9 cellular contexts compared by ENCODE assay signal in the genomic region with DNA sequence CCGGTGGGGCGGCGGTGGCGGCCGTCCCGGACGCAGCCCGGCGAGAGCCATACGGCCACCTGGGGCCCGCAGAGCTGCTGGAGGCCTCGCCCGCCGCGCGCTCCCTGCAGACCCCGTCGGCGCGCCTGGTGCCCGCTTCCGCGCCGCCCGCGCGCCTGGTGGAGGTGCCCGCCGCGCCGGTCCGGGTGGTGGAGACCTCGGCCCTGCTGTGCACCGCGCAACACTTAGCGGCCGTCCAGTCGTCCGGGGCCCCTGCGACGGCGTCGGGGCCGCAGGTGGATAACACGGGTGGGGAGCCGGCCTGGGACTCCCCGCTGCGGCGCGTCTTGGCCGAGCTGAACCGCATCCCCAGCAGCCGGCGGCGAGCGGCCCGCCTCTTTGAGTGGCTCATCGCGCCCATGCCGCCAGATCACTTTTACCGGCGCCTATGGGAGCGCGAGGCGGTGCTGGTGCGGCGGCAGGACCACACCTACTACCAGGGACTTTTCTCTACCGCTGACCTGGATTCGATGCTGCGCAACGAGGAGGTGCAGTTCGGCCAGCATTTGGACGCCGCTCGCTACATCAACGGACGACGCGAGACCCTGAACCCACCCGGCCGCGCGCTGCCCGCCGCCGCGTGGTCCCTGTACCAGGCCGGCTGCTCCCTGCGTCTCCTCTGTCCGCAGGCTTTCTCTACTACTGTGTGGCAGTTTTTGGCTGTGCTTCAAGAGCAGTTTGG. TPM values are rescaled to one million over a fixed set of nuclear protein-coding genes. Genes with fewer than 3 reads are reported as not detected.
A peak's percentile ranks its signal among the peaks of the same experiment; 100 is the strongest.
DNase-seq lines count a peak whose midpoint lies in the region; ATAC-seq, FAIRE-seq and TF ChIP-seq lines count a peak whose summit lies in the region.
"Had no signal": no experiment of that assay in that cellular context is flagged by ENCODE, and none has a peak within 500 bp of the region (broad histone marks: within the 10 kb centered on the region; RNA-seq: fewer than 3 reads in every experiment).

No MANE protein-coding gene starts in this region.

- POLR2A ChIA-PET in CD4-positive, alpha-beta memory T cell (lab: Charles Lee; ENCODE audit: partially characterized antibody) = interaction anchor here (0.6 to 2.4 kb wide), 24 partner anchors 8 to 592 kb away, joined by 3 to 48 read pairs (median 4); a partner anchor contains a TSS
- POLR2A ChIA-PET in Panc1 (lab: Charles Lee) = interaction anchor here (0.6 kb wide), 1 partner anchor 122 kb away, joined by 3 read pairs; no protein-coding TSS in a partner anchor

- H3K4me2 ChIP-seq in parathyroid adenoma (ENCODE audit: low read length) = peak overlapping the region; percentile 96

- CTCF ChIA-PET in CD4-positive, alpha-beta memory T cell (lab: Charles Lee; ENCODE audit: partially characterized antibody) = interaction anchor here (1.1 to 2.3 kb wide), 5 partner anchors 18 to 319 kb away, joined by 3 to 10 read pairs (median 5); a partner anchor contains a TSS
- CTCF ChIA-PET in Panc1 (lab: Charles Lee) = interaction anchor here (0.6 kb wide), 1 partner anchor 11 kb away, joined by 5 read pairs; no protein-coding TSS in a partner anchor

- FAIRE-seq in frontal cortex (lab: Jason Lieb, UNC) = no peak

- peak overlapping the region; percentile 86 to 96 (median 92) for H3K27ac Mint-ChIP-seq in CD4-positive, alpha-beta memory T cell

- H3K27me3 ChIP-seq in CD4-positive, alpha-beta memory T cell (ENCODE audit: insufficient read depth, low read length) = no peaks in the 10 kb centered on the region
- H3K27me3 ChIP-seq in Panc1 (ENCODE audit: control insufficient read depth, insufficient read depth, low read length) (no peaks in the 10 kb centered on the region), parathyroid adenoma (ENCODE audit: control insufficient read depth, insufficient read depth, low read length) (no peaks in the 10 kb centered on the region), tibial nerve (no peaks in the 10 kb centered on the region)

- TF ChIP-seq POLR2A in tibial nerve (IDR thresholded peaks at IDR 0.05) = peak in 1 of 2 donors; percentile 8

- H3K27me3 Mint-ChIP-seq in CD4-positive, alpha-beta memory T cell = peaks cover 0 to 2% of the 10 kb centered on the region in 2 donors

- peaks cover 15 to 32% of the 10 kb centered on the region in 2 donors for H3K36me3 Mint-ChIP-seq in CD4-positive, alpha-beta memory T cell

- peaks cover 31 to 58% (median 43%) of the 10 kb centered on the region in 4 donors for H3K4me1 Mint-ChIP-seq in CD4-positive, alpha-beta memory T cell

- H3K9ac ChIP-seq in parathyroid adenoma = peak overlapping the region; percentile 69

- in situ Hi-C loops in Panc1 (cut with HindIII; ENCODE audit: low pct_unique_long_range_greater_than_20kb, low sequenced_read_pairs) = no loop called here

- H3K36me3 ChIP-seq in CD4-positive, alpha-beta memory T cell (ENCODE audit: insufficient read depth, low read length) = no peaks in the 10 kb centered on the region
- H3K36me3 ChIP-seq in Panc1 (ENCODE audit: control insufficient read depth, insufficient read depth, low read length) (no peaks in the 10 kb centered on the region), parathyroid adenoma (ENCODE audit: control insufficient read depth, insufficient read depth, low read length) (no peaks in the 10 kb centered on the region), tibial nerve (peaks cover 0 to 25% (median 0%) of the 10 kb centered on the region in 3 donors)

- no peaks in the 10 kb centered on the region for H3K9me3 ChIP-seq in CD4-positive, alpha-beta memory T cell (ENCODE audit: control insufficient read depth in 1 of 2, low read length in 2 of 2)
- H3K9me3 ChIP-seq in Panc1 (ENCODE audit: control insufficient read depth, insufficient read depth, low read depth, low read length) = no peaks in the 10 kb centered on the region
- H3K9me3 ChIP-seq in parathyroid adenoma (ENCODE audit: control insufficient read depth, low read length) = no peaks in the 10 kb centered on the region
- no peaks in the 10 kb centered on the region for H3K9me3 ChIP-seq in tibial nerve

- H3K9me3 Mint-ChIP-seq in CD4-positive, alpha-beta memory T cell = no peaks in the 10 kb centered on the region

- peak overlapping the region; percentile 83 for H3K27ac ChIP-seq in CD4-positive, alpha-beta memory T cell (ENCODE audit: low read depth, low read length)
- H3K27ac ChIP-seq in Panc1 (ENCODE audit: low read length) (peak overlapping the region; percentile 82), parathyroid adenoma (peak overlapping the region; percentile 87), tibial nerve (peak overlapping the region; percentile 65 to 91 (median 90))
- H3K27ac ChIP-seq: VCaP had no signal

- intact Hi-C loops in CD4-positive, alpha-beta memory T cell (cut with micrococcal nuclease) = loop anchor here (1.0 to 2.0 kb wide), 2 partner anchors 78 to 527 kb away; a partner anchor contains a TSS
- intact Hi-C loops in Panc1 (cut with micrococcal nuclease; ENCODE audit: unreplicated experiment) = no loop called here

- H3K4me1 ChIP-seq in CD4-positive, alpha-beta memory T cell (ENCODE audit: insufficient read depth, low read length) = peaks cover 45% of the 10 kb centered on the region
- H3K4me1 ChIP-seq in Panc1 (ENCODE audit: control insufficient read depth, insufficient read depth, low read length) = peaks cover 9% of the 10 kb centered on the region
- peaks cover 14% of the 10 kb centered on the region for H3K4me1 ChIP-seq in parathyroid adenoma
- peaks cover 0 to 40% (median 23%) of the 10 kb centered on the region in 4 donors for H3K4me1 ChIP-seq in tibial nerve

- TF ChIP-seq EP300 in tibial nerve (IDR thresholded peaks at IDR 0.05) = no peak

- BruUV-seq in Panc1 (replicated peaks; lab: Mats Ljungman, UMichigan) = no TSS peak

- WGBS in tibial nerve, 2 donors = 0 to 1% methylated on average over 3 to 67 of the region's 90 CpGs

- H3K4me3 ChIP-seq in CD4-positive, alpha-beta memory T cell (ENCODE audit: low read length in 2 of 2) = peak overlapping the region; percentile 81 to 96
- peak overlapping the region; percentile 67 to 70 for H3K4me3 ChIP-seq in Panc1 (ENCODE audit: low read depth in 2 of 2, low read length in 2 of 2)
- H3K4me3 ChIP-seq in parathyroid adenoma (ENCODE audit: low read depth, low read length) = peak overlapping the region; percentile 71
- peak overlapping the region; percentile 69 to 91 (median 75) for H3K4me3 ChIP-seq in tibial nerve

- H3K79me2 ChIP-seq in parathyroid adenoma = no peaks in the 10 kb centered on the region

- H3K4me3 Mint-ChIP-seq in CD4-positive, alpha-beta memory T cell = peak overlapping the region; percentile 87 to 94 (median 89)

- H2AFZ ChIP-seq in parathyroid adenoma = peak overlapping the region; percentile 98

- TF ChIP-seq CTCF in Panc1 (IDR thresholded peaks at IDR 0.05) = no peak
- TF ChIP-seq CTCF in parathyroid adenoma (IDR thresholded peaks at IDR 0.05) = no peak
- TF ChIP-seq CTCF in tibial nerve (IDR thresholded peaks at IDR 0.05) = peak in 1 of 5 experiments; percentile 4

- ATAC-seq in GM19452 (IDR thresholded peaks at IDR 0.05; ENCODE audit: unreplicated experiment) = peak; percentile 49
- peak; percentile 50 for ATAC-seq in HG03571 (IDR thresholded peaks at IDR 0.05; ENCODE audit: unreplicated experiment)
- ATAC-seq in Panc1 = peak; percentile 81

- peak; percentile 69 to 84 (median 74) for DNase-seq in CD4-positive, alpha-beta memory T cell
- no peak for DNase-seq in Panc1 (ENCODE audit: low read depth, low spot score)
- DNase-seq in activated effector memory CD4-positive, alpha-beta T cell treated with anti-CD3 and anti-CD28 coated beads, Interleukin-2, amount 50 U/mL, for 16 hours = peak; percentile 91
- DNase-seq in frontal cortex (ENCODE audit: low spot score in 2 of 2) = peak; percentile 58 to 59
- DNase-seq in tibial nerve (ENCODE audit: low spot score in 2 of 2) = peak; percentile 32 to 35

RNA-seq across cellular contexts. Expression of a gene that starts 0.7 kb away (rescaled TPM):
- 10 to 100 TPM; 34.8 to 37.0 TPM for total RNA-seq in CD4-positive, alpha-beta memory T cell
- polyA plus RNA-seq in CD4-positive, alpha-beta memory T cell = 10 to 100 TPM; 19.9 to 39.2 TPM
- total RNA-seq in Panc1 (2021; ENCODE audit: unreplicated experiment) = 16.7 TPM
- polyA plus RNA-seq in Panc1 (2012; ENCODE audit: insufficient read length) = 15.0 TPM
- 27.7 TPM for total RNA-seq in frontal cortex
- 10 to 100 TPM; 25.5 to 28.6 (median 26.8) TPM for total RNA-seq in tibial nerve

RNA-seq across cellular contexts. Expression of a gene that starts 33.1 kb away (rescaled TPM):
- 10 to 100 TPM; 45.3 to 47.3 TPM for total RNA-seq in CD4-positive, alpha-beta memory T cell
- polyA plus RNA-seq in CD4-positive, alpha-beta memory T cell = 10 to 100 TPM; 31.1 to 46.1 TPM
- total RNA-seq in Panc1 (2021; ENCODE audit: unreplicated experiment) (51.5 TPM), frontal cortex (13.5 TPM), tibial nerve (10 to 100 TPM; 50.7 to 81.9 (median 60.2) TPM)
- 30.0 TPM for polyA plus RNA-seq in Panc1 (2012; ENCODE audit: insufficient read length)

RNA-seq across cellular contexts. Expression of a gene that starts 45.5 kb away (rescaled TPM):
- total RNA-seq in CD4-positive, alpha-beta memory T cell = 1 to 10 TPM; 2.1 to 2.7 TPM
- 1 to 10 TPM; 3.6 to 7.1 TPM for polyA plus RNA-seq in CD4-positive, alpha-beta memory T cell
- total RNA-seq in Panc1 (2021; ENCODE audit: unreplicated experiment) (6.4 TPM), frontal cortex (2.4 TPM), tibial nerve (10 to 100 TPM in 1 of 4 donors, 1 to 10 TPM in 3; 5.7 to 28.2 (median 8.5) TPM)
- polyA plus RNA-seq in Panc1 (2012; ENCODE audit: insufficient read length) = 3.8 TPM
